21 cellular contexts compared by ENCODE assay signal in the genomic region with DNA sequence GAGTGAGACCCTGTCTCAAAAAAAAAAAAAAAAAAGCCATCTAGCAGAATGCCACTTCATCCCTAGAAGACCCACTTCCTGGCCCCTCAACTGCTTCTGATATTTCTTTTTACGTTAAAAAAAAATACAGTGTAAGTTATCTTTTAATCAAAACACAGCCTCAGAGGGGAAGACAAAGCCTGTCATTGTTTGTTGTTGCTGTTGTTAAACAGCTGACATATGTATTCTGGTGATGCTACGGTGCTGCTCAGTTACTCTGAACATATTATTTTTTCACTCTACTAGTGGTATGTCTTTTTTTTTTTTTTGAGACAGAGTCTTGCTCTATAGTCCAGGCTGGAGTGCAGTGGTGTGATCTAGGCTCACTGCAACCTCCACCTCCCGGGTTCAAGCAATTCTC.
DNase-seq lines count a peak whose midpoint lies in the region; ATAC-seq, FAIRE-seq and TF ChIP-seq lines count a peak whose summit lies in the region.
"Had no signal": no experiment of that assay in that cellular context is flagged by ENCODE, and none has a peak within 500 bp of the region (broad histone marks: within the 10 kb centered on the region; RNA-seq: fewer than 3 reads in every experiment).

No MANE protein-coding gene starts in this region.

- TF ChIP-seq RAD21 in K562 (CRISPR knock-in tag; conservative IDR thresholded peaks at IDR 0.05 in 1 of 2, IDR thresholded peaks at IDR 0.05 in 1 of 2) = no peak

- H3K9me3 Mint-ChIP-seq in effector memory CD8-positive, alpha-beta T cell = peaks cover 0 to 2% of the 10 kb centered on the region in 2 donors
- H3K9me3 Mint-ChIP-seq: CD4-positive, alpha-beta memory T cell had no signal

- H3K9me2 ChIP-seq in hepatocyte (replicated peaks; ENCODE audit: insufficient read depth) = no peaks in the 10 kb centered on the region

- TF ChIP-seq CTCF in DND-41 (IDR thresholded peaks at IDR 0.05; ENCODE audit: borderline replicate concordance, extremely low read depth, low read length, poor library complexity, severe bottlenecking) = no peak
- no peak for TF ChIP-seq CTCF in K562 (IDR thresholded peaks at IDR 0.05 in 2 of 3, conservative IDR thresholded peaks at IDR 0.05 in 1 of 3; ENCODE audit: insufficient read depth in 2 of 3, low read depth in 1 of 3, low read length in 3 of 3)
- TF ChIP-seq CTCF in hepatocyte (IDR thresholded peaks at IDR 0.05; ENCODE audit: poor library complexity) = no peak

- DNase-seq in DND-41 = no peak
- no peak for DNase-seq in K562 (ENCODE audit: extremely low read depth in 1 of 4, low spot score in 3 of 4)
- peak; percentile 21 for DNase-seq in medulla oblongata (ENCODE audit: extremely low spot score)
- DNase-seq in hepatocyte (ENCODE audit: low spot score) = no peak
- no peak for DNase-seq in effector memory CD8-positive, alpha-beta T cell
- DNase-seq in activated CD4-positive, CD25-positive, alpha-beta regulatory T cell treated with anti-CD3 and anti-CD28 coated beads, Interleukin-2, amount 50 U/mL, for 72 hours = no peak
- DNase-seq: CD4-positive, alpha-beta memory T cell; COR-L47; DMS153; DMS79 treated with DMSO at 0.1 percent for 48 hours; GDM1 had no signal

- H4K20me1 ChIP-seq in BLaER1 treated with 17β-estradiol and CSF1 and Interleukin-3, amounts not matched to agents 10 nM and 100 nM = peaks cover 0 to 100% (median 0%) of the 10 kb centered on the region in 11 experiments; a peak in 6 of 22 replicates
- H4K20me1 ChIP-seq in DND-41 (ENCODE audit: insufficient read depth, low read length) (0 out of 2 replicates have a peak, but pooled peaks cover 3% of the 10 kb centered on the region), K562 (replicated peaks; ENCODE audit: control insufficient read depth, insufficient read depth, low read length) (no peaks in the 10 kb centered on the region), hepatocyte (ENCODE audit: insufficient read depth, poor library complexity, severe bottlenecking) (no peaks in the 10 kb centered on the region)

- H3K27ac ChIP-seq in BLaER1 treated with 17β-estradiol and CSF1 and Interleukin-3, amounts not matched to agents 10 nM and 100 nM = peak overlapping the region in 10 of 11 experiments; percentile 58 to 88 (median 84); a peak in 20 of 22 replicates
- H3K27ac ChIP-seq in DND-41 (ENCODE audit: low read length) (no peak overlapping the region), K562 (ENCODE audit: extremely low read depth, low read depth, low read length) (no peak overlapping the region), hepatocyte (no peak overlapping the region)
- H3K27ac ChIP-seq: C4-2B had no signal

- H3K4me1 ChIP-seq in BLaER1 treated with 17β-estradiol and CSF1 and Interleukin-3, amounts not matched to agents 10 nM and 100 nM = peaks cover 27 to 56% (median 37%) of the 10 kb centered on the region in 10 experiments
- peaks cover 7% of the 10 kb centered on the region for H3K4me1 ChIP-seq in DND-41 (ENCODE audit: insufficient read depth, low read length)
- H3K4me1 ChIP-seq in K562 (replicated peaks in 1 of 2; ENCODE audit: control insufficient read depth in 2 of 2, insufficient read depth in 2 of 2, low read length in 2 of 2) = peaks cover 2 to 3% of the 10 kb centered on the region in 2 experiments; a peak in 4 of 5 replicates
- H3K4me1 ChIP-seq in hepatocyte (ENCODE audit: insufficient read depth) = no peaks in the 10 kb centered on the region
- H3K4me1 ChIP-seq: HAP-1 had no signal

- peak overlapping the region in 3 of 11 experiments; percentile 70 to 74 (median 71); a peak in 6 of 22 replicates for H3K9ac ChIP-seq in BLaER1 treated with 17β-estradiol and CSF1 and Interleukin-3, amounts not matched to agents 10 nM and 100 nM
- H3K9ac ChIP-seq in DND-41 (ENCODE audit: low read depth, low read length) (no peak overlapping the region), K562 (ENCODE audit: insufficient read depth in 1 of 2, low read depth in 2 of 2, low read length in 2 of 2) (no peak overlapping the region)

- H3K9me3 ChIP-seq in BLaER1 treated with 17β-estradiol and CSF1 and Interleukin-3, amounts not matched to agents 10 nM and 100 nM (replicated peaks in 1 of 11) = 0 out of 22 replicates have a peak, but pooled peaks cover 0 to 5% (median 0%) of the 10 kb centered on the region in 11 experiments
- no peaks in the 10 kb centered on the region for H3K9me3 ChIP-seq in DND-41 (ENCODE audit: insufficient read depth, low read length, severe bottlenecking)
- H3K9me3 ChIP-seq in K562 (replicated peaks; ENCODE audit: control insufficient read depth, insufficient read depth, low read depth, low read length) = no peaks in the 10 kb centered on the region
- H3K9me3 ChIP-seq in hepatocyte (ENCODE audit: low read depth) = no peaks in the 10 kb centered on the region
- H3K9me3 ChIP-seq: HAP-1 had no signal

- WGBS in K562 (ENCODE audit: insufficient coverage, low coverage, missing lambda C conversion rate) = 30% methylated on average over 2 of the region's 3 CpGs
- WGBS in hepatocyte (ENCODE audit: low lambda C conversion rate, missing lambda C conversion rate) = 94% methylated on average over 3 of the region's 3 CpGs

- no peaks in the 10 kb centered on the region for H3K9me1 ChIP-seq in K562 (ENCODE audit: control insufficient read depth, insufficient read depth, low read length)

- H3K36me3 ChIP-seq in BLaER1 treated with 17β-estradiol and CSF1 and Interleukin-3, amounts not matched to agents 10 nM and 100 nM = peaks cover 0 to 65% (median 24%) of the 10 kb centered on the region in 11 experiments; a peak in 15 of 22 replicates
- H3K36me3 ChIP-seq in DND-41 (ENCODE audit: insufficient read depth, low read length) (no peaks in the 10 kb centered on the region), K562 (ENCODE audit: control insufficient read depth, insufficient read depth, low read length) (peaks cover 2% of the 10 kb centered on the region; the same call in 1 of the 3 replicates), hepatocyte (replicated peaks; ENCODE audit: insufficient read depth, low read depth) (no peaks in the 10 kb centered on the region)
- H3K36me3 ChIP-seq: HAP-1 had no signal

- H3K4me3 Mint-ChIP-seq in effector memory CD8-positive, alpha-beta T cell = no peak overlapping the region
- H3K4me3 Mint-ChIP-seq: B cell had no signal

- TF ChIP-seq POLR2A in K562 (conservative IDR thresholded peaks at IDR 0.05) = no peak

- no peak for TF ChIP-seq EP300 in K562 (IDR thresholded peaks at IDR 0.05; ENCODE audit: low read length)

- peak; percentile 66 for ATAC-seq in DND-41 (ENCODE audit: insufficient read depth, low read depth)
- peak; percentile 31; the same call in 2 of the 3 replicates for ATAC-seq in K562
- no peak for ATAC-seq in effector memory CD8-positive, alpha-beta T cell (replicated peaks)
- ATAC-seq: HepG2 had no signal

- no peak overlapping the region for H3K27ac Mint-ChIP-seq in effector memory CD8-positive, alpha-beta T cell

- FAIRE-seq in K562 (lab: Jason Lieb, UNC) = no peak
- FAIRE-seq: A204.1, D721Med, GM12892, GM19239, H1, HepG2 had no signal

- in situ Hi-C loops in K562 (cut with MboI) = no loop called here

- no TSS peak for BruUV-seq in K562 (replicated peaks; lab: Mats Ljungman, UMichigan)

- intact Hi-C loops in K562 (cut with micrococcal nuclease) = no loop called here

- peak overlapping the region in 9 of 11 experiments; percentile 53 to 94 (median 79); a peak in 17 of 22 replicates for H3K4me2 ChIP-seq in BLaER1 treated with 17β-estradiol and CSF1 and Interleukin-3, amounts not matched to agents 10 nM and 100 nM
- H3K4me2 ChIP-seq in DND-41 (ENCODE audit: insufficient read depth, low read length) = no peak overlapping the region
- H3K4me2 ChIP-seq in K562 (ENCODE audit: insufficient read depth, low read length) = no peak overlapping the region
- no peak overlapping the region for H3K4me2 ChIP-seq in hepatocyte

- CTCF ChIA-PET in K562 (lab: Yijun Ruan, JAX; ENCODE audit: low intra/inter-chr PET ratio) = interaction anchor here (0.6 kb wide), 1 partner anchor 195 kb away, joined by 6 read pairs; no protein-coding TSS in a partner anchor

- no peaks in the 10 kb centered on the region for H3K36me3 Mint-ChIP-seq in effector memory CD8-positive, alpha-beta T cell (ENCODE audit: insufficient read depth)

- H3K4me1 Mint-ChIP-seq in effector memory CD8-positive, alpha-beta T cell (ENCODE audit: low read depth in 2 of 2) = peaks cover 0 to 6% of the 10 kb centered on the region in 2 donors

- H2AFZ ChIP-seq in DND-41 (ENCODE audit: low read depth, low read length) = no peak overlapping the region
- H2AFZ ChIP-seq in K562 (ENCODE audit: low read depth, low read length) = no peak overlapping the region
- H2AFZ ChIP-seq in hepatocyte = no peak overlapping the region

- H3K27me3 ChIP-seq in BLaER1 treated with 17β-estradiol and CSF1 and Interleukin-3, amounts not matched to agents 10 nM and 100 nM = no peaks in the 10 kb centered on the region
- H3K27me3 ChIP-seq in DND-41 (ENCODE audit: insufficient read depth, low read length, poor library complexity) (no peaks in the 10 kb centered on the region), K562 (ENCODE audit: control insufficient read depth in 2 of 2, insufficient read depth in 2 of 2, low read length in 2 of 2) (no peaks in the 10 kb centered on the region), hepatocyte (no peaks in the 10 kb centered on the region)

- POLR2A ChIA-PET in K562 (lab: Yijun Ruan, JAX) = interaction anchor here (0.6 to 0.7 kb wide), 3 partner anchors 10 to 130 kb away, joined by 3 read pairs; no protein-coding TSS in a partner anchor

- H3K79me2 ChIP-seq in DND-41 (ENCODE audit: insufficient read depth, low read length) (no peaks in the 10 kb centered on the region), K562 (ENCODE audit: control insufficient read depth, insufficient read depth, low read length) (0 out of 3 replicates have a peak, but pooled peaks cover 2% of the 10 kb centered on the region), hepatocyte (no peaks in the 10 kb centered on the region)

- H3K27me3 Mint-ChIP-seq in effector memory CD8-positive, alpha-beta T cell = no peaks in the 10 kb centered on the region
- H3K27me3 Mint-ChIP-seq: B cell; CD4-positive, alpha-beta memory T cell had no signal

- no peak overlapping the region for H3K4me3 ChIP-seq in BLaER1 treated with 17β-estradiol and CSF1 and Interleukin-3, amounts not matched to agents 10 nM and 100 nM
- H3K4me3 ChIP-seq in DND-41 (ENCODE audit: low read depth in 1 of 2, low read length in 2 of 2) = no peak overlapping the region
- H3K4me3 ChIP-seq in K562 = no peak overlapping the region
- H3K4me3 ChIP-seq in hepatocyte = no peak overlapping the region
- H3K4me3 ChIP-seq: HAP-1 had no signal

TF ChIP-seq in K562, 482 proteins besides CTCF, POLR2A, EP300 and RAD21:
- no peak for TF ChIP-seq SETDB1 (IDR thresholded peaks at IDR 0.05; ENCODE audit: low read length)

Comparison
In these comparisons a context has a peak if more than half of its experiments do, and no peak if none do; other contexts are left out.
1. H3K27ac ChIP-seq: peak in BLaER1 treated with 17β-estradiol and CSF1 and Interleukin-3, amounts not matched to agents 10 nM and 100 nM (10 of 11); none in DND-41 (single experiment), K562 (single experiment) and hepatocyte (single experiment).
2. H3K4me2 ChIP-seq: peak in BLaER1 treated with 17β-estradiol and CSF1 and Interleukin-3, amounts not matched to agents 10 nM and 100 nM (9 of 11); none in DND-41 (single experiment), K562 (single experiment) and hepatocyte (single experiment).